8 cellular contexts compared by ENCODE assay signal in genomic region chr13:36418022-36418805, GRCh38.
DNase-seq lines count a peak whose midpoint lies in the region; ATAC-seq and TF ChIP-seq lines count a peak whose summit lies in the region.

No MANE protein-coding gene starts in this region.

- H3K27me3 ChIP-seq in tibial artery = peaks cover 0 to 11% of the 10 kb centered on the region in 2 donors

- H3K9me3 ChIP-seq in tibial artery = peaks cover 0 to 5% (median 0%) of the 10 kb centered on the region in 3 donors

- peak; percentile 83 for ATAC-seq in GM18520 (IDR thresholded peaks at IDR 0.05; ENCODE audit: unreplicated experiment)
- peak; percentile 77 for ATAC-seq in HG02642 (IDR thresholded peaks at IDR 0.05; ENCODE audit: poor library complexity, unreplicated experiment)
- ATAC-seq in stimulated activated naive CD8-positive, alpha-beta T cell treated with anti-CD3 and anti-CD28 coated beads, Interleukin-15, Interleukin-2, amounts not matched to agents 100 U/mL and 50 U/mL, for 24 hours = peak; percentile 78

- DNase-seq in NCI-H226 = peak; percentile 72
- DNase-seq in dedifferentiated amniotic fluid mesenchymal stem cell (ENCODE audit: extremely low spot score) = peak; percentile 54
- no peak for DNase-seq in stimulated activated naive CD8-positive, alpha-beta T cell treated with anti-CD3 and anti-CD28 coated beads, Interleukin-15, Interleukin-2, amounts not matched to agents 100 U/mL and 50 U/mL, for 24 hours
- DNase-seq in stimulated activated CD4-positive, alpha-beta T cell treated with anti-CD3 and anti-CD28 coated beads, Interleukin-12 subunit alpha, Interleukin-12 subunit beta, amount 100 ng/mL, for 4 hours = no peak
- no peak for DNase-seq in tibial artery
- DNase-seq in NCI-H510A treated with DMSO at 0.1 percent for 48 hours (lab: John Stamatoyannopoulos, UW) = no peak

- intact Hi-C loops in tibial artery (cut with DNase I; ENCODE audit: low total_unique reads) = no loop called here

- no peak overlapping the region for H3K4me3 ChIP-seq in tibial artery

- no peaks in the 10 kb centered on the region for H3K36me3 ChIP-seq in tibial artery

- no peak overlapping the region for H3K27ac ChIP-seq in tibial artery

- H3K4me1 ChIP-seq in tibial artery = no peaks in the 10 kb centered on the region

- TF ChIP-seq CTCF in tibial artery (IDR thresholded peaks at IDR 0.05) = no peak

Comparison
In these comparisons a context has a peak if more than half of its experiments do, and no peak if none do; other contexts are left out.
1. DNase-seq: peak in NCI-H226 (single experiment) and dedifferentiated amniotic fluid mesenchymal stem cell (single experiment); none in stimulated activated naive CD8-positive, alpha-beta T cell treated with anti-CD3 and anti-CD28 coated beads, Interleukin-15, Interleukin-2, amounts not matched to agents 100 U/mL and 50 U/mL, for 24 hours (single experiment), stimulated activated CD4-positive, alpha-beta T cell treated with anti-CD3 and anti-CD28 coated beads, Interleukin-12 subunit alpha, Interleukin-12 subunit beta, amount 100 ng/mL, for 4 hours (single experiment), tibial artery (0 of 2) and NCI-H510A treated with DMSO at 0.1 percent for 48 hours (single experiment).
2. Peak in every context shown above with its lines, with median percentiles within 50 percentile points of each other: ATAC-seq.